26 cellular contexts compared by ENCODE assay signal in the genomic region with DNA sequence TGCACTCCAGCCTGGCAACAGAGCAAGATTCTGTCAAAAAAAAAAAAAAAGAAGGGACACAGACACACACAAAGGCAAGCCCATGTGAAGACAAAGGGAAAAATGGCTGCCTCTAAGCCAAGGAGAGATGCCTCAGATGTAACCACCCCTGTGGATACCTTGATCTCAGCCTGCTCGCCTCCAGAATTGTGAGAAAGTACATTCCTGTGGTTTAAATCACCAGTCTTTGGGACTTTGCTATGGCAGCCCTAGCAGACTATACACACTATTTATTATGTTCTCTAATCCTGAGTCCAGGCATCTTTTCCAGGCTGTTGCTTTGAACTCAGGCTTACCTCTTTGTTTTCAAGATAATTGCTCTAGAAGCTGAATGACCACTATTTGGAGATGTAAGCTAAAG.
DNase-seq lines count a peak whose midpoint lies in the region; ATAC-seq and TF ChIP-seq lines count a peak whose summit lies in the region.
"Had no signal": no experiment of that assay in that cellular context is flagged by ENCODE, and none has a peak within 500 bp of the region (broad histone marks: within the 10 kb centered on the region; RNA-seq: fewer than 3 reads in every experiment).

No MANE protein-coding gene starts in this region.

- H3K4me2 ChIP-seq in mesendoderm (ENCODE audit: low read length): no peak overlapping the region

- no peak overlapping the region for H3K4me3 ChIP-seq in brain microvascular endothelial cell (ENCODE audit: low read depth, low read length)
- no peak overlapping the region for H3K4me3 ChIP-seq in mesendoderm (ENCODE audit: low read length)
- H3K4me3 ChIP-seq: lung, stomach, tibial nerve had no signal

- H2BK15ac ChIP-seq in mesendoderm (replicated peaks; ENCODE audit: low read depth): no peak overlapping the region

- no CpG with 5 or more reads among the region's 1 CpG for WGBS in mesendoderm (ENCODE audit: extremely low coverage, insufficient coverage, low lambda C conversion rate)

- H3K56ac ChIP-seq in mesendoderm (ENCODE audit: low read length): no peak overlapping the region

- H3K4me1 ChIP-seq in mesendoderm (ENCODE audit: control insufficient read depth, low read depth, low read length): no peaks in the 10 kb centered on the region
- H3K4me1 ChIP-seq: stomach, tibial nerve had no signal

- DNase-seq in AG08396 (ENCODE audit: low spot score) (peak; percentile 18), M059J (ENCODE audit: low read depth) (peak; percentile 88), brain microvascular endothelial cell (peak; percentile 76), mesendoderm (peak; percentile 38), ureter (ENCODE audit: low spot score) (no peak)
- no peak for DNase-seq in effector CD4-positive, alpha-beta T cell
- DNase-seq: activated CD8-positive, alpha-beta T cell treated with anti-CD3 and anti-CD28 coated beads, Interleukin-2, amount 10 ng/mL, durations not matched to agents 7 days and 5 days; activated naive CD4-positive, alpha-beta T cell; activated T-cell treated with anti-CD3 and anti-CD28 coated beads, Interleukin-2, amount 50 U/mL, for 1 hour; amniotic stem cell; foreskin melanocyte; hippocampal formation; MM.1S; NCI-H146; NCI-H69; occipital lobe; stimulated activated CD4-positive, alpha-beta T cell treated with anti-CD3 and anti-CD28 coated beads, Interleukin-12 subunit alpha, Interleukin-12 subunit beta, amount 100 ng/mL, for 4 hours; stomach; T1000 had no signal

- H4K8ac ChIP-seq in mesendoderm (ENCODE audit: low read depth, low read length): no peak overlapping the region

- no peaks in the 10 kb centered on the region for H3K27me3 ChIP-seq in brain microvascular endothelial cell (replicated peaks)
- no peaks in the 10 kb centered on the region for H3K27me3 ChIP-seq in mesendoderm (ENCODE audit: insufficient read depth, low read length, poor library complexity)
- H3K27me3 ChIP-seq: stomach, tibial nerve had no signal

- no peaks in the 10 kb centered on the region for H3K79me1 ChIP-seq in mesendoderm (ENCODE audit: low read length)

- no peak overlapping the region for H2BK5ac ChIP-seq in mesendoderm (ENCODE audit: low read length)

- no peak overlapping the region for H3K23ac ChIP-seq in mesendoderm (ENCODE audit: low read length)

- no peak overlapping the region for H3K18ac ChIP-seq in mesendoderm (ENCODE audit: low read length)

- H2BK120ac ChIP-seq in mesendoderm (ENCODE audit: low read depth, low read length): no peak overlapping the region

- H2AK5ac ChIP-seq in mesendoderm (ENCODE audit: low read length): no peak overlapping the region

- H3K27ac ChIP-seq in brain microvascular endothelial cell: no peak overlapping the region
- no peak overlapping the region for H3K27ac ChIP-seq in mesendoderm (ENCODE audit: low read depth, low read length)
- H3K27ac ChIP-seq: C4-2B, epithelial cell of prostate, stomach, tibial nerve had no signal

- ATAC-seq in GM18498 (IDR thresholded peaks at IDR 0.05; ENCODE audit: unreplicated experiment) (no peak), GM21526 (IDR thresholded peaks at IDR 0.05; ENCODE audit: low FRiP score, unreplicated experiment) (no peak)
- ATAC-seq: activated CD8-positive, alpha-beta T cell treated with anti-CD3 and anti-CD28 coated beads, Interleukin-2, amount 10 ng/mL, durations not matched to agents 7 days and 5 days; HCT116 had no signal

- H3K79me2 ChIP-seq in mesendoderm (ENCODE audit: control insufficient read depth, insufficient read depth, low read length): no peaks in the 10 kb centered on the region

- H3K4ac ChIP-seq in mesendoderm (ENCODE audit: low read depth, low read length): no peak overlapping the region

- H4K5ac ChIP-seq in mesendoderm (ENCODE audit: low read length): no peak overlapping the region

- H3K36me3 ChIP-seq in brain microvascular endothelial cell (replicated peaks) (no peaks in the 10 kb centered on the region), mesendoderm (ENCODE audit: control insufficient read depth, insufficient read depth, low read length) (no peaks in the 10 kb centered on the region)
- H3K36me3 ChIP-seq: stomach, tibial nerve had no signal

- H3K9ac ChIP-seq in mesendoderm (ENCODE audit: low read length): no peak overlapping the region

- in situ Hi-C loops in brain microvascular endothelial cell (cut with HindIII; ENCODE audit: low pct_ligation_motif_present, low sequenced_read_pairs): no loop called here

- no peak for TF ChIP-seq CTCF in brain microvascular endothelial cell (IDR thresholded peaks at IDR 0.05; ENCODE audit: low read depth, low read length, missing control alignments)

Comparison
In these comparisons a context has a peak if more than half of its experiments do, and no peak if none do; other contexts are left out.
1. DNase-seq: peak in AG08396 (single experiment), M059J (single experiment), brain microvascular endothelial cell (single experiment) and mesendoderm (single experiment); none in ureter (single experiment) and effector CD4-positive, alpha-beta T cell (single experiment).